1 cellular context compared by ENCODE assay signal in the genomic region with DNA sequence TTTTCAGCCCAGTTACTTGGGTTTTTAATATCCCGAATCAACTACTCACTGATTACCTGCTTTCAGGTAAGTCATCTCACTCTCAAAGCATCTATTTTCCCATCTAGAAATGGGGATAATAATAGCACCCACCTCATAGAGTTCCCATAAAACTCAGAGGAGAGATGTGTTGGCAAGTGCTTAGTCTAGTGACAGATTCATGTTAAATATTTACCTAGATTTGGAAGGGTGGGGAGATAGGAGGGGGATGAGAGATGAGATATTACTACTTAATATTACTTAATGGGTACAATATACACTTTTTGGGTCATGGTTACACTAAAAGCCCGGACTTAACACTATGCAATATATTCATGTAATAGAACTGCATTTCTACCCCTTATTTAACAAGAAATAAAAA.
TF ChIP-seq lines count a peak whose summit lies in the region.

No MANE protein-coding gene starts in this region.

TF ChIP-seq in HepG2, 621 proteins besides CTCF, POLR2A, EP300 and RAD21:
- TF ChIP-seq NCOR1 (IDR thresholded peaks at IDR 0.05; ENCODE audit: borderline replicate concordance, low read length) (no peak), ZNF34 (CRISPR knock-in tag; IDR thresholded peaks at IDR 0.05; ENCODE audit: borderline replicate concordance) (no peak), SMC3 (IDR thresholded peaks at IDR 0.05; ENCODE audit: low read length) (no peak), HNRNPUL1 (IDR thresholded peaks at IDR 0.05; ENCODE audit: low read depth, low read length) (no peak), ZNF616 (CRISPR knock-in tag; IDR thresholded peaks at IDR 0.05; ENCODE audit: low read depth) (no peak), ZNF20 (CRISPR knock-in tag; IDR thresholded peaks at IDR 0.05) (no peak), MEIS1 (CRISPR knock-in tag; IDR thresholded peaks at IDR 0.05; ENCODE audit: borderline replicate concordance) (no peak), ZNF160 (CRISPR knock-in tag; IDR thresholded peaks at IDR 0.05) (no peak), CCAR2 (optimal IDR thresholded peaks at IDR 0.05; ENCODE audit: low read depth, low read length) (no peak), MIER3 (CRISPR knock-in tag; IDR thresholded peaks at IDR 0.05; ENCODE audit: borderline replicate concordance) (no peak), GPN1 (CRISPR knock-in tag; IDR thresholded peaks at IDR 0.05; ENCODE audit: borderline replicate concordance) (no peak), SRF (IDR thresholded peaks at IDR 0.05; ENCODE audit: low read depth, low read length) (no peak), IRF2 (CRISPR knock-in tag; IDR thresholded peaks at IDR 0.05) (no peak)
- TF ChIP-seq, protein P1, sequence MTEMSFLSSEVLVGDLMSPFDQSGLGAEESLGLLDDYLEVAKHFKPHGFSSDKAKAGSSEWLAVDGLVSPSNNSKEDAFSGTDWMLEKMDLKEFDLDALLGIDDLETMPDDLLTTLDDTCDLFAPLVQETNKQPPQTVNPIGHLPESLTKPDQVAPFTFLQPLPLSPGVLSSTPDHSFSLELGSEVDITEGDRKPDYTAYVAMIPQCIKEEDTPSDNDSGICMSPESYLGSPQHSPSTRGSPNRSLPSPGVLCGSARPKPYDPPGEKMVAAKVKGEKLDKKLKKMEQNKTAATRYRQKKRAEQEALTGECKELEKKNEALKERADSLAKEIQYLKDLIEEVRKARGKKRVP (CRISPR knock-in tag; IDR thresholded peaks at IDR 0.05), result no peak
- TF ChIP-seq, protein P2, sequence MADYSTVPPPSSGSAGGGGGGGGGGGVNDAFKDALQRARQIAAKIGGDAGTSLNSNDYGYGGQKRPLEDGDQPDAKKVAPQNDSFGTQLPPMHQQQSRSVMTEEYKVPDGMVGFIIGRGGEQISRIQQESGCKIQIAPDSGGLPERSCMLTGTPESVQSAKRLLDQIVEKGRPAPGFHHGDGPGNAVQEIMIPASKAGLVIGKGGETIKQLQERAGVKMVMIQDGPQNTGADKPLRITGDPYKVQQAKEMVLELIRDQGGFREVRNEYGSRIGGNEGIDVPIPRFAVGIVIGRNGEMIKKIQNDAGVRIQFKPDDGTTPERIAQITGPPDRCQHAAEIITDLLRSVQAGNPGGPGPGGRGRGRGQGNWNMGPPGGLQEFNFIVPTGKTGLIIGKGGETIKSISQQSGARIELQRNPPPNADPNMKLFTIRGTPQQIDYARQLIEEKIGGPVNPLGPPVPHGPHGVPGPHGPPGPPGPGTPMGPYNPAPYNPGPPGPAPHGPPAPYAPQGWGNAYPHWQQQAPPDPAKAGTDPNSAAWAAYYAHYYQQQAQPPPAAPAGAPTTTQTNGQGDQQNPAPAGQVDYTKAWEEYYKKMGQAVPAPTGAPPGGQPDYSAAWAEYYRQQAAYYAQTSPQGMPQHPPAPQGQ (CRISPR knock-in tag; IDR thresholded peaks at IDR 0.05; ENCODE audit: borderline replicate concordance), result no peak
- TF ChIP-seq, protein P3, sequence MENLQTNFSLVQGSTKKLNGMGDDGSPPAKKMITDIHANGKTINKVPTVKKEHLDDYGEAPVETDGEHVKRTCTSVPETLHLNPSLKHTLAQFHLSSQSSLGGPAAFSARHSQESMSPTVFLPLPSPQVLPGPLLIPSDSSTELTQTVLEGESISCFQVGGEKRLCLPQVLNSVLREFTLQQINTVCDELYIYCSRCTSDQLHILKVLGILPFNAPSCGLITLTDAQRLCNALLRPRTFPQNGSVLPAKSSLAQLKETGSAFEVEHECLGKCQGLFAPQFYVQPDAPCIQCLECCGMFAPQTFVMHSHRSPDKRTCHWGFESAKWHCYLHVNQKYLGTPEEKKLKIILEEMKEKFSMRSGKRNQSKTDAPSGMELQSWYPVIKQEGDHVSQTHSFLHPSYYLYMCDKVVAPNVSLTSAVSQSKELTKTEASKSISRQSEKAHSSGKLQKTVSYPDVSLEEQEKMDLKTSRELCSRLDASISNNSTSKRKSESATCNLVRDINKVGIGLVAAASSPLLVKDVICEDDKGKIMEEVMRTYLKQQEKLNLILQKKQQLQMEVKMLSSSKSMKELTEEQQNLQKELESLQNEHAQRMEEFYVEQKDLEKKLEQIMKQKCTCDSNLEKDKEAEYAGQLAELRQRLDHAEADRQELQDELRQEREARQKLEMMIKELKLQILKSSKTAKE (CRISPR knock-in tag; IDR thresholded peaks at IDR 0.05; ENCODE audit: borderline replicate concordance), result no peak
TF ChIP-seq in HepG2: peak in this region for 0.
